26 cellular contexts compared by ENCODE assay signal in the genomic region with DNA sequence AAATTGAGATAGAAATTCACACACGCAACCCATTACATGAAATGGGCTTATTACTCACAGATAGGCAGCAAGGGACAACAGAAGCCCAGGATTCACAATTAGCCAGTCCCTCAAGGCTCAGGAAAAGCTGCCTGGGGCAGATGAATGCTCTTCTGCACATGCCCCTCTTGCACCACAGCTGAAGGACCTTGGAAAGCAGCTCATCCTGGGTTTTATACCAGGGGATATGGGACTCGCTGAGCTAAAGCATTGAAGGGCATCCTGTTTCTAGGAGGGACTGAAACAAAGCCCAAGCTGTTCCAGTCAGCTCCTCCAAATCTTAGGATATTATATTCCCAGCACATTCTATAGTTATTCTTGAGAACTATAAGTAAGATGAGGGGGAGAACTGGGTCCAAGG. TPM values are rescaled to one million over a fixed set of nuclear protein-coding genes. Genes with fewer than 3 reads are reported as not detected.
DNase-seq lines count a peak whose midpoint lies in the region; ATAC-seq, FAIRE-seq and TF ChIP-seq lines count a peak whose summit lies in the region.
"Had no signal": no experiment of that assay in that cellular context is flagged by ENCODE, and none has a peak within 500 bp of the region (broad histone marks: within the 10 kb centered on the region; RNA-seq: fewer than 3 reads in every experiment).

No MANE protein-coding gene starts in this region.

- no peak for TF ChIP-seq POLR2A in HCT116 (IDR thresholded peaks at IDR 0.05; ENCODE audit: borderline replicate concordance, extremely low read depth, insufficient read depth, insufficient read length)
- TF ChIP-seq POLR2A in K562 (conservative IDR thresholded peaks at IDR 0.05) = no peak

- RAD21 ChIA-PET in HCT116 (lab: Charles Lee; ENCODE audit: low non-redundant PET in 1 of 2, low total read pairs in 2 of 2, uncharacterized antibody in 2 of 2, unreplicated experiment in 2 of 2) = no interaction called here

- no peak overlapping the region for H3K27ac ChIP-seq in HCT116 (ENCODE audit: low read depth, low read length)
- H3K27ac ChIP-seq in HEK293 (ENCODE audit: extremely low read depth, low read depth, low read length) = no peak overlapping the region
- H3K27ac ChIP-seq in K562 (ENCODE audit: extremely low read depth, low read depth, low read length) = no peak overlapping the region
- H3K27ac ChIP-seq: BLaER1 had no signal

- CTCF ChIA-PET in HCT116 (lab: Charles Lee) = no interaction called here
- CTCF ChIA-PET in HEK293 (lab: Yijun Ruan, JAX) = interaction anchor here (0.8 kb wide), 2 partner anchors 210 to 548 kb away, joined by 3 read pairs; no protein-coding TSS in a partner anchor
- CTCF ChIA-PET in K562 (lab: Yijun Ruan, JAX; ENCODE audit: low intra/inter-chr PET ratio) = no interaction called here

- no peak overlapping the region for H3K9ac ChIP-seq in HCT116 (ENCODE audit: low read length)
- no peak overlapping the region for H3K9ac ChIP-seq in K562 (ENCODE audit: insufficient read depth in 1 of 2, low read depth in 2 of 2, low read length in 2 of 2)
- H3K9ac ChIP-seq: BLaER1 had no signal

- H3K4me2 ChIP-seq in HCT116 (ENCODE audit: low read length) = no peak overlapping the region
- H3K4me2 ChIP-seq in K562 (ENCODE audit: insufficient read depth, low read length) = no peak overlapping the region
- H3K4me2 ChIP-seq: BLaER1 had no signal

- TF ChIP-seq CTCF in HCT116 (IDR thresholded peaks at IDR 0.05 in 2 of 3, conservative IDR thresholded peaks at IDR 0.05 in 1 of 3; ENCODE audit: borderline replicate concordance in 1 of 3, insufficient read depth in 1 of 3, low read depth in 2 of 3, low read length in 2 of 3) (no peak), HEK293 (tag by site-specific recombination; IDR thresholded peaks at IDR 0.05) (no peak), K562 (IDR thresholded peaks at IDR 0.05 in 2 of 3, conservative IDR thresholded peaks at IDR 0.05 in 1 of 3; ENCODE audit: insufficient read depth in 2 of 3, low read depth in 1 of 3, low read length in 3 of 3) (no peak), nephron progenitor cell (IDR thresholded peaks at IDR 0.05) (no peak)

- H3K4me3 Mint-ChIP-seq in nephron progenitor cell = no peak overlapping the region
- H3K4me3 Mint-ChIP-seq: CD14-positive monocyte; CD4-positive, alpha-beta memory T cell; CD4-positive, CD25-positive, alpha-beta regulatory T cell; CD8-positive, alpha-beta memory T cell had no signal

- H3K27me3 ChIP-seq in HCT116 (ENCODE audit: insufficient read depth, low read length) (no peaks in the 10 kb centered on the region), K562 (ENCODE audit: control insufficient read depth in 2 of 2, insufficient read depth in 2 of 2, low read length in 2 of 2) (peaks cover 10 to 25% of the 10 kb centered on the region in 2 experiments; a peak in 3 of 5 replicates)

- H2AFZ ChIP-seq in HCT116 (ENCODE audit: low read depth, low read length, poor library complexity, severe bottlenecking) (no peak overlapping the region), K562 (ENCODE audit: low read depth, low read length) (no peak overlapping the region)

- intact Hi-C loops in HCT116 (cut with micrococcal nuclease) (no loop called here), K562 (cut with micrococcal nuclease) (no loop called here)

- in situ Hi-C loops in K562 (cut with MboI) = loop anchor here (25.0 kb wide), 1 partner anchor 831 kb away; no protein-coding TSS in a partner anchor

- H3K4me3 ChIP-seq in HCT116 (replicated peaks in 1 of 2; ENCODE audit: low read depth in 1 of 2, low read length in 2 of 2) = no peak overlapping the region
- no peak overlapping the region for H3K4me3 ChIP-seq in HEK293 (ENCODE audit: low read depth, low read length)
- H3K4me3 ChIP-seq in K562 = no peak overlapping the region
- H3K4me3 ChIP-seq: BLaER1, GM12878 had no signal

- H3K9me1 ChIP-seq in K562 (ENCODE audit: control insufficient read depth, insufficient read depth, low read length) = no peaks in the 10 kb centered on the region

- FAIRE-seq in K562 (lab: Jason Lieb, UNC) = no peak
- FAIRE-seq: A204.1, GM12878, GM12892, GM18507 had no signal

- BruUV-seq in HCT116 (replicated peaks; lab: Mats Ljungman, UMichigan) (no TSS peak), K562 (replicated peaks; lab: Mats Ljungman, UMichigan) (no TSS peak)

- ATAC-seq in HCT116 = no peak
- ATAC-seq in K562 = no peak
- ATAC-seq: GM12878 had no signal

- H4K20me1 ChIP-seq in HCT116 (ENCODE audit: insufficient read depth) = no peaks in the 10 kb centered on the region
- H4K20me1 ChIP-seq in K562 (replicated peaks; ENCODE audit: control insufficient read depth, insufficient read depth, low read length) = 0 out of 2 replicates have a peak, but pooled peaks cover 3% of the 10 kb centered on the region
- H4K20me1 ChIP-seq: BLaER1 had no signal

- no peaks in the 10 kb centered on the region for H3K4me1 ChIP-seq in HCT116 (ENCODE audit: control insufficient read depth in 1 of 2, insufficient read depth in 2 of 2, low read length in 2 of 2)
- no peaks in the 10 kb centered on the region for H3K4me1 ChIP-seq in HEK293 (ENCODE audit: control insufficient read depth, insufficient read depth, low read length)
- no peaks in the 10 kb centered on the region for H3K4me1 ChIP-seq in K562 (replicated peaks in 1 of 2; ENCODE audit: control insufficient read depth in 2 of 2, insufficient read depth in 2 of 2, low read length in 2 of 2)
- H3K4me1 ChIP-seq: BE2C had no signal

- H3K4me1 Mint-ChIP-seq in nephron progenitor cell = peaks cover 5% of the 10 kb centered on the region
- H3K4me1 Mint-ChIP-seq: CD14-positive monocyte; CD4-positive, alpha-beta memory T cell; CD4-positive, CD25-positive, alpha-beta regulatory T cell; CD8-positive, alpha-beta memory T cell had no signal

- H3K79me2 ChIP-seq in HCT116 (ENCODE audit: insufficient read depth, low read length) (no peaks in the 10 kb centered on the region), K562 (ENCODE audit: control insufficient read depth, insufficient read depth, low read length) (no peaks in the 10 kb centered on the region)

- H3K9me3 Mint-ChIP-seq in nephron progenitor cell = peaks cover 22% of the 10 kb centered on the region

- WGBS in K562 (ENCODE audit: insufficient coverage, low coverage, missing lambda C conversion rate) = 0% methylated on average over 2 of the region's 2 CpGs

- H3K9me2 ChIP-seq in HCT116 (ENCODE audit: insufficient read depth) = no peaks in the 10 kb centered on the region

- TF ChIP-seq EP300 in K562 (IDR thresholded peaks at IDR 0.05; ENCODE audit: low read length) = no peak

- H3K9me3 ChIP-seq in HCT116 (ENCODE audit: control insufficient read depth in 1 of 2, insufficient read depth in 1 of 2, low read depth in 1 of 2, low read length in 2 of 2) (peaks cover 5 to 7% of the 10 kb centered on the region in 2 experiments; a peak in 2 of 4 replicates), HEK293 (ENCODE audit: control insufficient read depth, insufficient read depth, low read depth, low read length) (peaks cover 2% of the 10 kb centered on the region; the same call in 1 of the 2 replicates), K562 (replicated peaks; ENCODE audit: control insufficient read depth, insufficient read depth, low read depth, low read length) (no peaks in the 10 kb centered on the region; the same call in 1 of the 2 replicates)
- H3K9me3 ChIP-seq: BE2C had no signal

- no peaks in the 10 kb centered on the region for H3K36me3 Mint-ChIP-seq in nephron progenitor cell (ENCODE audit: low read depth)
- H3K36me3 Mint-ChIP-seq: CD14-positive monocyte; CD4-positive, CD25-positive, alpha-beta regulatory T cell had no signal

- no peaks in the 10 kb centered on the region for H3K36me3 ChIP-seq in HCT116 (ENCODE audit: control insufficient read depth in 1 of 2, insufficient read depth in 2 of 2, low read length in 2 of 2)
- no peaks in the 10 kb centered on the region for H3K36me3 ChIP-seq in HEK293 (ENCODE audit: control insufficient read depth in 2 of 2, insufficient read depth in 1 of 2, low read length in 2 of 2)
- H3K36me3 ChIP-seq in K562 (ENCODE audit: control insufficient read depth, insufficient read depth, low read length) = no peaks in the 10 kb centered on the region
- H3K36me3 ChIP-seq: BE2C, BLaER1 had no signal

- no peak overlapping the region for H3K27ac Mint-ChIP-seq in nephron progenitor cell
- H3K27ac Mint-ChIP-seq: CD14-positive monocyte; CD4-positive, alpha-beta memory T cell; CD4-positive, CD25-positive, alpha-beta regulatory T cell had no signal

- DNase-seq in HCT116 (ENCODE audit: low read depth, low spot score) (no peak), K562 (ENCODE audit: extremely low read depth in 1 of 4, low spot score in 3 of 4) (no peak), retina (no peak), nephron progenitor cell (no peak), NCI-H748 treated with DMSO at 0.1 percent for 48 hours (lab: John Stamatoyannopoulos, UW) (no peak)
- DNase-seq: 8988T; ACHN; BE2C; C1 segment of cervical spinal cord; CD4-positive, alpha-beta memory T cell; CD4-positive, CD25-positive, alpha-beta regulatory T cell; CD8-positive, alpha-beta memory T cell; COR-L47; DMS 273 treated with DMSO at 0.1 percent for 48 hours; DMS153; DMS53; DMS79; DND-41; GDM1 had no signal

- H3K27me3 Mint-ChIP-seq in nephron progenitor cell (ENCODE audit: low read depth, poor library complexity) = peaks cover 25% of the 10 kb centered on the region

- POLR2A ChIA-PET in HCT116 (lab: Charles Lee) (no interaction called here), HEK293 (lab: Yijun Ruan, JAX) (no interaction called here), K562 (lab: Yijun Ruan, JAX) (no interaction called here)

- TF ChIP-seq RAD21 in HCT116 (IDR thresholded peaks at IDR 0.05; ENCODE audit: low read depth) = no peak
- no peak for TF ChIP-seq RAD21 in K562 (CRISPR knock-in tag; conservative IDR thresholded peaks at IDR 0.05 in 1 of 2, IDR thresholded peaks at IDR 0.05 in 1 of 2)

RNA-seq across cellular contexts. Expression of gene TTC1, which starts 15.7 kb away (rescaled TPM):
- total RNA-seq in HCT116 (2021; ENCODE audit: unreplicated experiment) = 48.1 TPM
- 26.9 and 35.1 TPM in 2 replicates for polyA plus RNA-seq in HCT116 (2012)
- total RNA-seq in K562 (2011; cell fraction: chromatin; rRNA removed; ENCODE audit: low replicate concordance) = 13.2 and 19.2 TPM in 2 replicates
- total RNA-seq in K562 (2011; cell fraction: nucleolus; rRNA removed) = 6.5 and 9.9 TPM in 2 replicates
- total RNA-seq in K562 (2011; cell fraction: nucleoplasm; rRNA removed) = 12.8 and 15.0 TPM in 2 replicates
- total RNA-seq in K562 (2014; rRNA removed) = 60.5 and 66.3 TPM in 2 replicates
- total RNA-seq in K562 (2014; rRNA removed; fragmentation: Illumina TruSeq; extraction: Trizol) = 83.0 and 97.2 TPM in 2 replicates
- total RNA-seq in K562 (2015; rRNA removed; fragmentation: Illumina TruSeq; extraction: Trizol) = 78.8 and 87.7 TPM in 2 replicates
- 52.6 and 55.0 TPM in 2 replicates for total RNA-seq in K562 (2021)
- 35.3 and 51.9 TPM in 2 replicates for polyA plus RNA-seq in K562 (2011; rRNA removed)
- polyA plus RNA-seq in K562 (2011; cell fraction: cytosol; rRNA removed) = 27.0 and 34.0 TPM in 2 replicates
- polyA plus RNA-seq in K562 (2011; cell fraction: nucleus; rRNA removed) = 9.7 and 12.5 TPM in 2 replicates
- 66.6 and 72.0 TPM in 2 replicates for polyA plus RNA-seq in K562 (2012)
- 109 and 130 TPM in 2 replicates for polyA plus RNA-seq in K562 (2014; fragmentation: Illumina TruSeq; extraction: Trizol)
- polyA plus RNA-seq in K562 (2014; fragmentation: Nextera tagmentation; extraction: Ambion mirVana) = 100 to 1,000 TPM; 121 to 173 TPM
- 83.3 and 98.4 TPM in 2 replicates for polyA plus RNA-seq in K562 (2014; rRNA removed)
- polyA minus RNA-seq in K562 (2011; rRNA and poly(A)+ RNA removed) = 47.9 and 51.0 TPM in 2 replicates
- 15.5 and 16.9 TPM in 2 replicates for polyA minus RNA-seq in K562 (2011; cell fraction: cytosol; rRNA and poly(A)+ RNA removed)
- polyA minus RNA-seq in K562 (2011; cell fraction: nucleus; rRNA and poly(A)+ RNA removed) = 5.8 and 10.2 TPM in 2 replicates
